In genomic region chr3:57951106-57951882, GRCh38 we compare ENCODE assay signal across 8 cellular contexts. TPM values are rescaled to one million over a fixed set of nuclear protein-coding genes. Genes with fewer than 3 reads are reported as not detected.
DNase-seq lines count a peak whose midpoint lies in the region; ATAC-seq and TF ChIP-seq lines count a peak whose summit lies in the region.

No MANE protein-coding gene starts in this region.

- no peaks in the 10 kb centered on the region for H3K9me2 ChIP-seq in PC-3 (replicated peaks; ENCODE audit: low read length)

- peak overlapping the region; percentile 67 for H3K4me2 ChIP-seq in PC-3 (ENCODE audit: low read length)

- CTCF ChIA-PET in PC-3 (lab: Charles Lee) = interaction anchor here (0.6 kb wide), 1 partner anchor 214 kb away, joined by 3 read pairs; no protein-coding TSS in a partner anchor

- in situ Hi-C loops in Caki2 (cut with HindIII; ENCODE audit: low pct_unique_long_range_greater_than_20kb, low sequenced_read_pairs) = no loop called here

- no peak overlapping the region for H3K4me3 Mint-ChIP-seq in effector memory CD8-positive, alpha-beta T cell

- DNase-seq in Caki2 (ENCODE audit: low read depth) (peak; percentile 90), PC-3 (peak; percentile 76), mucosa of descending colon (peak in 2 of 3 donors; percentile 50 to 69), upper lobe of right lung (peak; percentile 64), DMS 273 (lab: John Stamatoyannopoulos, UW; ENCODE audit: unreplicated experiment) (no peak)
- DNase-seq in effector memory CD8-positive, alpha-beta T cell = no peak
- DNase-seq in stimulated activated CD4-positive, alpha-beta T cell treated with anti-CD3 and anti-CD28 coated beads, Interleukin-12 subunit alpha, Interleukin-12 subunit beta, amount 100 ng/mL, for 4 hours = no peak

- no peaks in the 10 kb centered on the region for H3K79me2 ChIP-seq in PC-3 (ENCODE audit: low read length)

- peak overlapping the region; percentile 53 for H3K27ac ChIP-seq in PC-3 (ENCODE audit: low read length)
- H3K27ac ChIP-seq in upper lobe of right lung = peak overlapping the region; percentile 65

- H3K27ac Mint-ChIP-seq in effector memory CD8-positive, alpha-beta T cell = peak overlapping the region; percentile 46 to 59

- peaks cover 1% of the 10 kb centered on the region for H3F3A ChIP-seq in PC-3 (ENCODE audit: low read length, unreplicated experiment)

- H3K4me1 ChIP-seq in PC-3 (ENCODE audit: insufficient read depth, low read length) (peaks cover 29% of the 10 kb centered on the region), mucosa of descending colon (ENCODE audit: low read depth) (peaks cover 9% of the 10 kb centered on the region), upper lobe of right lung (peaks cover 17% of the 10 kb centered on the region)

- POLR2A ChIA-PET in PC-3 (lab: Charles Lee; ENCODE audit: unreplicated experiment) = no interaction called here

- peak; percentile 74 for ATAC-seq in PC-3
- ATAC-seq in effector memory CD8-positive, alpha-beta T cell (replicated peaks) = no peak
- ATAC-seq in mucosa of descending colon = peak; percentile 89
- peak; percentile 87 for ATAC-seq in upper lobe of right lung
- ATAC-seq in GM18502 (IDR thresholded peaks at IDR 0.05; ENCODE audit: poor library complexity, unreplicated experiment) = no peak

- H3K9ac ChIP-seq in PC-3 (ENCODE audit: low read length) = peak overlapping the region; percentile 25; the same call in 1 of the 2 replicates

- H3K36me3 ChIP-seq in PC-3 (ENCODE audit: low read depth, low read length) (no peaks in the 10 kb centered on the region), mucosa of descending colon (ENCODE audit: low read depth) (no peaks in the 10 kb centered on the region), upper lobe of right lung (no peaks in the 10 kb centered on the region)

- H3K4me3 ChIP-seq in PC-3 (ENCODE audit: low read length) (no peak overlapping the region), mucosa of descending colon (no peak overlapping the region), upper lobe of right lung (no peak overlapping the region)

- no peaks in the 10 kb centered on the region for H3K36me3 Mint-ChIP-seq in effector memory CD8-positive, alpha-beta T cell (ENCODE audit: insufficient read depth)

- no peaks in the 10 kb centered on the region for H4K20me1 ChIP-seq in PC-3 (ENCODE audit: low read length)

- intact Hi-C loops in PC-3 (cut with micrococcal nuclease) (loop anchor here (5.0 kb wide), 1 partner anchor 226 kb away; no protein-coding TSS in a partner anchor), mucosa of descending colon (cut with DNase I, micrococcal nuclease) (no loop called here), upper lobe of right lung (cut with DNase I) (no loop called here)

- no peaks in the 10 kb centered on the region for H3K4me1 Mint-ChIP-seq in effector memory CD8-positive, alpha-beta T cell (ENCODE audit: low read depth in 2 of 2)

- H3K27me3 Mint-ChIP-seq in effector memory CD8-positive, alpha-beta T cell = peaks cover 13 to 18% of the 10 kb centered on the region in 2 donors

- TF ChIP-seq CTCF in PC-3 (conservative IDR thresholded peaks at IDR 0.05; ENCODE audit: low read depth, low read length) = no peak
- TF ChIP-seq CTCF in mucosa of descending colon (IDR thresholded peaks at IDR 0.05) = no peak
- no peak for TF ChIP-seq CTCF in upper lobe of right lung (IDR thresholded peaks at IDR 0.05)

- H3K27me3 ChIP-seq in PC-3 (ENCODE audit: low read length) (no peaks in the 10 kb centered on the region), upper lobe of right lung (no peaks in the 10 kb centered on the region)

- BruUV-seq in PC-3 (replicated peaks; lab: Mats Ljungman, UMichigan) = no TSS peak

- no peaks in the 10 kb centered on the region for H3K9me3 Mint-ChIP-seq in effector memory CD8-positive, alpha-beta T cell

- peak overlapping the region; percentile 62 for H2AFZ ChIP-seq in PC-3 (ENCODE audit: low read length)

- H3K9me3 ChIP-seq in PC-3 (ENCODE audit: low read length) (no peaks in the 10 kb centered on the region), mucosa of descending colon (no peaks in the 10 kb centered on the region), upper lobe of right lung (no peaks in the 10 kb centered on the region)

RNA-seq across cellular contexts. Expression of gene FLNB, which starts 56.9 kb away (rescaled TPM):
- 173 and 197 TPM in 2 replicates for total RNA-seq in Caki2 (2014; rRNA removed; shearing (Covaris generic); ENCODE audit: low replicate concordance)
- total RNA-seq in PC-3 (2014; rRNA removed) (505 and 546 TPM in 2 replicates), mucosa of descending colon (100 to 1,000 TPM; 256 to 555 (median 357) TPM), upper lobe of right lung (115 TPM)

Comparison
In these comparisons a context has a peak if more than half of its experiments do, and no peak if none do; other contexts are left out.
1. DNase-seq: peak in Caki2 (single experiment), PC-3 (single experiment), mucosa of descending colon (2 of 3) and upper lobe of right lung (single experiment); none in effector memory CD8-positive, alpha-beta T cell (0 of 3), DMS 273 (single experiment) and stimulated activated CD4-positive, alpha-beta T cell treated with anti-CD3 and anti-CD28 coated beads, Interleukin-12 subunit alpha, Interleukin-12 subunit beta, amount 100 ng/mL, for 4 hours (single experiment).
2. ATAC-seq: peak in PC-3 (single experiment), mucosa of descending colon (single experiment) and upper lobe of right lung (single experiment); none in effector memory CD8-positive, alpha-beta T cell (single experiment) and GM18502 (single experiment).